ENCODE assay signal across 12 cellular contexts in genomic region chr1:8384577-8384976, GRCh38.
DNase-seq lines count a peak whose midpoint lies in the region; ATAC-seq and TF ChIP-seq lines count a peak whose summit lies in the region.
"Had no signal": no experiment of that assay in that cellular context is flagged by ENCODE, and none has a peak within 500 bp of the region (broad histone marks: within the 10 kb centered on the region; RNA-seq: fewer than 3 reads in every experiment).

No MANE protein-coding gene starts in this region.

- H3K4me1 ChIP-seq in BLaER1 (peaks cover 92% of the 10 kb centered on the region), Panc1 (ENCODE audit: control insufficient read depth, insufficient read depth, low read length) (peaks cover 30% of the 10 kb centered on the region), fibroblast of lung (ENCODE audit: control insufficient read depth, extremely low read depth, insufficient read depth, low read length) (peaks cover 10% of the 10 kb centered on the region), vagina (peaks cover 71% of the 10 kb centered on the region)

- DNase-seq in Panc1 (ENCODE audit: low read depth, low spot score), result no peak
- peak in 1 of 2 donors; percentile 32 for DNase-seq in fibroblast of lung (ENCODE audit: low read depth in 2 of 2)
- no peak for DNase-seq in nephron progenitor cell
- no peak for DNase-seq in NCI-H2196 treated with DMSO at 0.1 percent for 48 hours (lab: John Stamatoyannopoulos, UW; ENCODE audit: unreplicated experiment)
- no peak for DNase-seq in GM03348 (ENCODE audit: low spot score)
- DNase-seq in hippocampal formation (lab: John Stamatoyannopoulos, UW), result no peak
- DNase-seq in vagina (ENCODE audit: extremely low spot score in 2 of 2), result no peak
- DNase-seq: Karpas-422, NCI-H2171 treated with DMSO at 0.1 percent for 48 hours, RPMI8226 had no signal

- in situ Hi-C loops in Panc1 (cut with HindIII; ENCODE audit: low pct_unique_long_range_greater_than_20kb, low sequenced_read_pairs), result no loop called here

- H3K27me3 ChIP-seq in BLaER1 (no peaks in the 10 kb centered on the region), Panc1 (ENCODE audit: control insufficient read depth, insufficient read depth, low read length) (no peaks in the 10 kb centered on the region), fibroblast of lung (ENCODE audit: control insufficient read depth, insufficient read depth, low read length) (no peaks in the 10 kb centered on the region), vagina (no peaks in the 10 kb centered on the region)

- H4K20me1 ChIP-seq in BLaER1 (peaks cover 97% of the 10 kb centered on the region), fibroblast of lung (ENCODE audit: control insufficient read depth, extremely low read depth, insufficient read depth, low read length) (peaks cover 2% of the 10 kb centered on the region)

- peaks cover 61% of the 10 kb centered on the region for H3K36me3 Mint-ChIP-seq in nephron progenitor cell (ENCODE audit: low read depth)

- intact Hi-C loops in Panc1 (cut with micrococcal nuclease; ENCODE audit: unreplicated experiment) (no loop called here), vagina (cut with DNase I) (no loop called here)

- TF ChIP-seq CTCF in Panc1 (IDR thresholded peaks at IDR 0.05) (no peak), fibroblast of lung (conservative IDR thresholded peaks at IDR 0.05 in 1 of 2, IDR thresholded peaks at IDR 0.05 in 1 of 2; ENCODE audit: low read depth in 1 of 2, low read length in 2 of 2) (no peak), nephron progenitor cell (IDR thresholded peaks at IDR 0.05) (no peak), vagina (IDR thresholded peaks at IDR 0.05) (no peak)

- H3K4me2 ChIP-seq in BLaER1 (peak overlapping the region; percentile 2), fibroblast of lung (ENCODE audit: extremely low read depth, insufficient read depth, low read length) (no peak overlapping the region)

- H2AFZ ChIP-seq in fibroblast of lung (ENCODE audit: low read length), result no peak overlapping the region

- H3K4me3 ChIP-seq in BLaER1, result no peak overlapping the region
- no peak overlapping the region for H3K4me3 ChIP-seq in Panc1 (ENCODE audit: low read depth in 2 of 2, low read length in 2 of 2)
- H3K4me3 ChIP-seq in fibroblast of lung (replicated peaks in 1 of 4; ENCODE audit: control extremely low read depth in 1 of 4, insufficient read depth in 1 of 4, low read depth in 3 of 4, low read length in 4 of 4), result no peak overlapping the region
- H3K4me3 ChIP-seq in vagina, result no peak overlapping the region

- ATAC-seq in Panc1, result no peak
- ATAC-seq: HCT116 had no signal

- peak overlapping the region; percentile 97 for H3K27ac Mint-ChIP-seq in nephron progenitor cell

- peaks cover 6% of the 10 kb centered on the region for H3K9me3 Mint-ChIP-seq in nephron progenitor cell

- BruUV-seq in Panc1 (replicated peaks; lab: Mats Ljungman, UMichigan), result no TSS peak

- CTCF ChIA-PET in Panc1 (lab: Charles Lee), result no interaction called here

- no peak overlapping the region for H3K4me3 Mint-ChIP-seq in nephron progenitor cell

- no peak overlapping the region for H3K27ac ChIP-seq in BLaER1
- H3K27ac ChIP-seq in Panc1 (ENCODE audit: low read length), result peak overlapping the region; percentile 18; the same call in 1 of the 2 replicates
- peak overlapping the region; percentile 39 for H3K27ac ChIP-seq in fibroblast of lung (ENCODE audit: insufficient read depth, low read length)
- H3K27ac ChIP-seq in vagina, result no peak overlapping the region

- H3K9ac ChIP-seq in BLaER1 (no peak overlapping the region), fibroblast of lung (ENCODE audit: insufficient read depth, low read length) (no peak overlapping the region)

- peaks cover 41% of the 10 kb centered on the region for H3K36me3 ChIP-seq in BLaER1
- peaks cover 11% of the 10 kb centered on the region for H3K36me3 ChIP-seq in Panc1 (ENCODE audit: control insufficient read depth, insufficient read depth, low read length)
- H3K36me3 ChIP-seq in fibroblast of lung (ENCODE audit: control insufficient read depth, insufficient read depth, low read length), result peaks cover 10% of the 10 kb centered on the region
- H3K36me3 ChIP-seq in vagina, result peaks cover 0 to 5% of the 10 kb centered on the region in 2 donors

- no peaks in the 10 kb centered on the region for H3K27me3 Mint-ChIP-seq in nephron progenitor cell (ENCODE audit: low read depth, poor library complexity)

- peaks cover 82% of the 10 kb centered on the region for H3K4me1 Mint-ChIP-seq in nephron progenitor cell

- POLR2A ChIA-PET in Panc1 (lab: Charles Lee), result interaction anchor here (0.6 kb wide), 1 partner anchor 686 kb away, joined by 3 read pairs; no protein-coding TSS in a partner anchor

- peaks cover 72% of the 10 kb centered on the region for H3K79me2 ChIP-seq in fibroblast of lung (ENCODE audit: control insufficient read depth, insufficient read depth, low read length)

- H3K9me3 ChIP-seq in BLaER1, result no peaks in the 10 kb centered on the region
- no peaks in the 10 kb centered on the region for H3K9me3 ChIP-seq in Panc1 (ENCODE audit: control insufficient read depth, insufficient read depth, low read depth, low read length)
- no peaks in the 10 kb centered on the region for H3K9me3 ChIP-seq in fibroblast of lung (ENCODE audit: control insufficient read depth, insufficient read depth, low read depth, low read length)
- no peaks in the 10 kb centered on the region for H3K9me3 ChIP-seq in vagina

- TF ChIP-seq POLR2A in vagina (IDR thresholded peaks at IDR 0.05), result no peak

Comparison
In these comparisons a context has a peak if more than half of its experiments do, and no peak if none do; other contexts are left out.
1. H3K27ac ChIP-seq: peak in Panc1 (single experiment) and fibroblast of lung (single experiment); none in BLaER1 (single experiment) and vagina (single experiment).